In the genomic region with DNA sequence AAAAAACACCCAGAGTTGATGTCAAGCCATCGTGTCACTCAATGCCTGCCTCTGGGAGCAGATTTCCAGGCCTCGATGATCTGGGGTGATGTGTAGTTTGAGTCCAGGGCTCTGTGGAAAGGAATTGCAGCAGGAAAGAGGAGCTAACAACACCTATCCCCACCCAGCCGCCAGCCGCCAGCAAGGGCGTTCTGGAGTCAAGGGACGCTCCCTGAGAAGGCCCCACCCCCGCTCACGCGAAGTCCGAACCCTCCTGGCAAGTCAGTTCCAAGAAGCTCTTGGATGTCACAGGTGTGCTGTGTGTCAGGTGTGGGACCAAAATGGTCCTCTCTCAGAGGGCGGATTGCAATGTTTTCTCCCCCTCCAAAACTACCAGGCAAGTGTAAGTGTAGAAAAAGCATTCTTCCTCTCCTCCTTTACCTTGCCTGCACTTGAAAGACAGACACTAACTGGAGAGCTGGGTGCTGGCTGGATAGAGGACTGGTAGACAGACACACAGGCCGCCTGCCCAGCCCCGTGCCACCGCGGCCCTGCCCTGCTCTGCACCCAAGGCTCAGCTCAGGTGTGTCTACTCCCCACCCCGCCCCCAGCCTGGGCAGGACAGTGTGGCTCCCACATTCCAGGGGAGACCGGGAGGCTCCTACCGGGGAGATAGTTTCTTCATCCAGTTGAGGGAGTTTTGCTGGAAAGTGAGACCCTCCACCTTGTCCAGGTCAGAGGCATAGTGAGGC, we compare ENCODE assay signal across 26 cellular contexts. TPM values are rescaled to one million over a fixed set of nuclear protein-coding genes. Genes with fewer than 3 reads are reported as not detected.
"Had no signal": no experiment of that assay in that cellular context is flagged by ENCODE, and none has a peak within 500 bp of the region (broad histone marks: within the 10 kb centered on the region; RNA-seq: fewer than 3 reads in every experiment).

No MANE protein-coding gene starts in this region.

- ATAC-seq: activated naive CD4-positive, alpha-beta T cell treated with anti-CD3 and anti-CD28 coated beads, Interleukin-2, amount 50 U/mL, for 72 hours; activated T-cell treated with anti-CD3 and anti-CD28 coated beads, Interleukin-2, amount 50 U/mL, for 72 hours; gastrocnemius medialis; naive thymus-derived CD4-positive, alpha-beta T cell had no signal

- H3K36me3 Mint-ChIP-seq: activated naive CD4-positive, alpha-beta T cell treated with anti-CD3 and anti-CD28 coated beads, Interleukin-2, amount 50 U/mL, for 72 hours; naive thymus-derived CD4-positive, alpha-beta T cell; neural progenitor cell had no signal

- H3K4me3 Mint-ChIP-seq: activated T-cell treated with anti-CD3 and anti-CD28 coated beads, Interleukin-2, amount 50 U/mL, for 72 hours; naive thymus-derived CD4-positive, alpha-beta T cell; T-helper 2 cell treated with Interferon-gamma antibody and Interleukin-4, amounts not matched to agents 5 μg/mL and 100 μg/mL, for 36 hours had no signal

- H3K9me3 ChIP-seq: gastrocnemius medialis, left ventricle myocardium inferior, right atrium auricular region, upper lobe of left lung had no signal

- DNase-seq: activated CD4-positive, alpha-beta T cell treated with anti-CD3 and anti-CD28 coated beads for 4 hours; activated CD4-positive, alpha-beta T cell treated with anti-CD3 and anti-CD28 coated beads, Interleukin-2, amount 50 U/mL, for 4 hours; activated naive CD4-positive, alpha-beta T cell; activated T-cell treated with anti-CD3 and anti-CD28 coated beads for 4 hours; activated T-cell treated with anti-CD3 and anti-CD28 coated beads, Interleukin-2, amount 50 U/mL, for 72 hours; dorsolateral prefrontal cortex; effector memory CD4-positive, alpha-beta T cell; gastrocnemius medialis; glutamatergic neuron; left ventricle myocardium inferior; naive thymus-derived CD4-positive, alpha-beta T cell; stimulated activated CD4-positive, alpha-beta T cell treated with anti-CD3 and anti-CD28 coated beads, Interleukin-2, amount 100 ng/mL, for 48 hours; stimulated activated naive CD4-positive, alpha-beta T cell treated with Interleukin-2 at 50 U/mL for 16 hours; T-helper 1 cell; upper lobe of left lung had no signal

- H3K9me3 Mint-ChIP-seq: activated naive CD4-positive, alpha-beta T cell treated with anti-CD3 and anti-CD28 coated beads, Interleukin-2, amount 50 U/mL, for 72 hours; activated T-cell treated with anti-CD3 and anti-CD28 coated beads, Interleukin-2, amount 50 U/mL, for 72 hours; neural progenitor cell; T-helper 2 cell treated with Interferon-gamma antibody and Interleukin-4, amounts not matched to agents 5 μg/mL and 100 μg/mL, for 36 hours had no signal

- H3K27me3 ChIP-seq: dorsolateral prefrontal cortex, gastrocnemius medialis, neural progenitor cell, right atrium auricular region, upper lobe of left lung had no signal

- H3K27ac Mint-ChIP-seq: activated naive CD4-positive, alpha-beta T cell treated with anti-CD3 and anti-CD28 coated beads, Interleukin-2, amount 50 U/mL, for 72 hours; activated T-cell treated with anti-CD3 and anti-CD28 coated beads, Interleukin-2, amount 50 U/mL, for 72 hours; naive thymus-derived CD4-positive, alpha-beta T cell; neural progenitor cell; T-helper 2 cell treated with Interferon-gamma antibody and Interleukin-4, amounts not matched to agents 5 μg/mL and 100 μg/mL, for 36 hours had no signal

- H3K27ac ChIP-seq: coronary artery, gastrocnemius medialis, left ventricle myocardium inferior, neural progenitor cell, right atrium auricular region, upper lobe of left lung had no signal

- H3K4me3 ChIP-seq: coronary artery, gastrocnemius medialis, left ventricle myocardium inferior, neural progenitor cell, right atrium auricular region, upper lobe of left lung had no signal

- H3K36me3 ChIP-seq: gastrocnemius medialis, neural progenitor cell, upper lobe of left lung had no signal

- H3K9ac ChIP-seq: neural progenitor cell had no signal

RNA-seq across cellular contexts. Expression of a gene that starts 8.5 kb away (rescaled TPM):
- total RNA-seq: activated naive CD4-positive, alpha-beta T cell treated with anti-CD3 and anti-CD28 coated beads, Interleukin-2, amount 50 U/mL, for 72 hours; activated T-cell treated with anti-CD3 and anti-CD28 coated beads, Interleukin-2, amount 50 U/mL, for 72 hours; lung microvascular endothelial cell; naive thymus-derived CD4-positive, alpha-beta T cell; pulmonary artery endothelial cell had no signal

RNA-seq across cellular contexts. Expression of a gene that starts 41.7 kb away (rescaled TPM):
- total RNA-seq: activated naive CD4-positive, alpha-beta T cell treated with anti-CD3 and anti-CD28 coated beads, Interleukin-2, amount 50 U/mL, for 72 hours; activated T-cell treated with anti-CD3 and anti-CD28 coated beads, Interleukin-2, amount 50 U/mL, for 72 hours; bronchial epithelial cell; epithelial cell of proximal tubule; gastrocnemius medialis; lung microvascular endothelial cell; mesenteric fat pad; naive thymus-derived CD4-positive, alpha-beta T cell; omental fat pad; pulmonary artery endothelial cell; right atrium auricular region had no signal
